In genomic region chr4:165312506-165312905, GRCh38 we compare ENCODE assay signal across 1 cellular context.
TF ChIP-seq lines count a peak whose summit lies in the region.

No MANE protein-coding gene starts in this region.

TF ChIP-seq in endothelial cell of umbilical vein, 7 proteins besides CTCF, POLR2A, EP300 and RAD21:
- no peak for TF ChIP-seq EZH2 (IDR thresholded peaks at IDR 0.05; ENCODE audit: borderline replicate concordance, low read depth, low read length, severe bottlenecking)
- TF ChIP-seq POLR2AphosphoS5 (IDR thresholded peaks at IDR 0.05; ENCODE audit: insufficient read depth, low read depth, low read length): no peak
- peak; percentile 62 for TF ChIP-seq FOS (IDR thresholded peaks at IDR 0.05; ENCODE audit: borderline replicate concordance, insufficient read depth, low read length)
- no peak for TF ChIP-seq GATA2 (IDR thresholded peaks at IDR 0.05; ENCODE audit: insufficient read depth, insufficient read length, low read depth, low read length)
- TF ChIP-seq JUN (IDR thresholded peaks at IDR 0.05; ENCODE audit: borderline replicate concordance, insufficient read depth, insufficient read length, low read depth): peak; percentile 34
